17 cellular contexts compared by ENCODE assay signal in the genomic region with DNA sequence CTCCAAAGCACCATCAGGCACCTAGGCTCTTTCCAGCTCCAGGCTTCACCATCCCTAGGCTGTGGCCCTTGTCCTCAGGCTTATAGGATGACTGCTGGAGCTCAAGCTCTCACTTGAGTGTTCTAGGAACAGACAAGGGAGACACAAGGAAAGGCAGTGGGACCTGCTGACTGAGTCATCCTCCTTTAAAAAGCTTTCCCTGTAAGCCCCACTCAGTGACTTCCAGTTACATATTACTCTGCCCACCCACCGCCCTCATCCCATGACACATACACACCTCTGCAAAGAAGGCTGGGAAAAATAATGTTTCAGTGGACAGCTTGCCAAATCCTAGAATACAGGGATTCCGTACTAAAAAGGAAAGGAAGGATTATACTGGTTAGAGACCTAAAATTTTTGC.
DNase-seq lines count a peak whose midpoint lies in the region; ATAC-seq and TF ChIP-seq lines count a peak whose summit lies in the region.
"Had no signal": no experiment of that assay in that cellular context is flagged by ENCODE, and none has a peak within 500 bp of the region (broad histone marks: within the 10 kb centered on the region; RNA-seq: fewer than 3 reads in every experiment).

No MANE protein-coding gene starts in this region.

- peaks cover 6% of the 10 kb centered on the region for H3K27me3 Mint-ChIP-seq in activated T-cell treated with anti-CD3 and anti-CD28 coated beads, Interleukin-2, amount 50 U/mL, for 4 hours (ENCODE audit: low read depth)

- no peaks in the 10 kb centered on the region for H3K9me3 ChIP-seq in PC-3 (ENCODE audit: low read length)

- peak; percentile 91 for ATAC-seq in PC-3
- no peak for ATAC-seq in activated T-cell treated with anti-CD3 and anti-CD28 coated beads, Interleukin-2, amount 50 U/mL, for 4 hours
- ATAC-seq: activated T-cell treated with anti-CD3 and anti-CD28 coated beads, Interleukin-2, amount 50 U/mL, for 72 hours; left lobe of liver had no signal

- H3K4me1 Mint-ChIP-seq in activated T-cell treated with anti-CD3 and anti-CD28 coated beads, Interleukin-2, amount 50 U/mL, for 4 hours (ENCODE audit: low read depth): no peaks in the 10 kb centered on the region

- CTCF ChIA-PET in PC-3 (lab: Charles Lee): no interaction called here

- no TSS peak for BruUV-seq in PC-3 (replicated peaks; lab: Mats Ljungman, UMichigan)

- no peaks in the 10 kb centered on the region for H3K79me2 ChIP-seq in PC-3 (ENCODE audit: low read length)

- no peaks in the 10 kb centered on the region for H3K27me3 ChIP-seq in PC-3 (ENCODE audit: low read length)

- H3K4me3 Mint-ChIP-seq in activated T-cell treated with anti-CD3 and anti-CD28 coated beads, Interleukin-2, amount 50 U/mL, for 4 hours: no peak overlapping the region
- H3K4me3 Mint-ChIP-seq: activated CD4-positive, alpha-beta memory T cell treated with anti-CD3 and anti-CD28 coated beads for 36 hours; activated T-cell treated with anti-CD3 and anti-CD28 coated beads, Interleukin-2, amount 50 U/mL, for 72 hours had no signal

- POLR2A ChIA-PET in PC-3 (lab: Charles Lee; ENCODE audit: unreplicated experiment): interaction anchor here (0.6 kb wide), 1 partner anchor 162 kb away, joined by 4 read pairs; no protein-coding TSS in a partner anchor

- intact Hi-C loops in PC-3 (cut with micrococcal nuclease): loop anchor here (10.0 kb wide), 1 partner anchor 47 kb away; no protein-coding TSS in a partner anchor

- H3K27ac ChIP-seq in PC-3 (ENCODE audit: low read length): peak overlapping the region; percentile 36
- H3K27ac ChIP-seq: SK-N-MC had no signal

- H3K36me3 ChIP-seq in PC-3 (ENCODE audit: low read depth, low read length): no peaks in the 10 kb centered on the region

- peak; percentile 61 for DNase-seq in ELR (ENCODE audit: low read depth)
- DNase-seq in PC-3: peak; percentile 75
- DNase-seq in fibroblast of pulmonary artery (ENCODE audit: low read depth): peak; percentile 20
- DNase-seq in putamen (ENCODE audit: low spot score): peak; percentile 69
- DNase-seq in DMS 273 (lab: John Stamatoyannopoulos, UW; ENCODE audit: unreplicated experiment): no peak
- DNase-seq in NAMALWA (ENCODE audit: low spot score): no peak
- DNase-seq in NK-92 (lab: John Stamatoyannopoulos, UW; ENCODE audit: unreplicated experiment): no peak
- DNase-seq in activated T-cell treated with anti-CD3 and anti-CD28 coated beads, Interleukin-2, amount 50 U/mL, for 4 hours: no peak
- DNase-seq: activated CD4-positive, alpha-beta memory T cell treated with anti-CD3 and anti-CD28 coated beads for 36 hours; activated T-cell treated with anti-CD3 and anti-CD28 coated beads, Interleukin-2, amount 50 U/mL, for 72 hours; cortex of kidney; erythroblast; GF-D8; hippocampal formation; MM.1S had no signal

- H2AFZ ChIP-seq in PC-3 (ENCODE audit: low read length): 0 out of 2 replicates have a peak overlapping the region, but pooled peaks have one; percentile 6

- H4K20me1 ChIP-seq in PC-3 (ENCODE audit: low read length): no peaks in the 10 kb centered on the region

- H3K4me2 ChIP-seq in PC-3 (ENCODE audit: low read length): peak overlapping the region; percentile 51

- H3K4me3 ChIP-seq in PC-3 (ENCODE audit: low read length): 0 out of 2 replicates have a peak overlapping the region, but pooled peaks have one; percentile 3
- H3K4me3 ChIP-seq in fibroblast of pulmonary artery (replicated peaks; ENCODE audit: low read depth, low read length): no peak overlapping the region
- H3K4me3 ChIP-seq: SK-N-MC had no signal

- H3K9me2 ChIP-seq in PC-3 (replicated peaks; ENCODE audit: low read length): no peaks in the 10 kb centered on the region

- H3K9me3 Mint-ChIP-seq in activated T-cell treated with anti-CD3 and anti-CD28 coated beads, Interleukin-2, amount 50 U/mL, for 4 hours: no peaks in the 10 kb centered on the region
- H3K9me3 Mint-ChIP-seq: activated CD4-positive, alpha-beta memory T cell treated with anti-CD3 and anti-CD28 coated beads for 36 hours; activated T-cell treated with anti-CD3 and anti-CD28 coated beads, Interleukin-2, amount 50 U/mL, for 72 hours had no signal

- TF ChIP-seq CTCF in PC-3 (conservative IDR thresholded peaks at IDR 0.05; ENCODE audit: low read depth, low read length) (no peak), fibroblast of pulmonary artery (IDR thresholded peaks at IDR 0.05; ENCODE audit: low read length, missing control alignments) (no peak)

- H3K4me1 ChIP-seq in PC-3 (ENCODE audit: insufficient read depth, low read length): peaks cover 25% of the 10 kb centered on the region

- no peaks in the 10 kb centered on the region for H3F3A ChIP-seq in PC-3 (ENCODE audit: low read length, unreplicated experiment)

- no peaks in the 10 kb centered on the region for H3K36me3 Mint-ChIP-seq in activated T-cell treated with anti-CD3 and anti-CD28 coated beads, Interleukin-2, amount 50 U/mL, for 4 hours (ENCODE audit: insufficient read depth)
- H3K36me3 Mint-ChIP-seq: activated CD4-positive, alpha-beta memory T cell treated with anti-CD3 and anti-CD28 coated beads for 36 hours had no signal

- no peak overlapping the region for H3K9ac ChIP-seq in PC-3 (ENCODE audit: low read length)

Comparison
In these comparisons a context has a peak if more than half of its experiments do, and no peak if none do; other contexts are left out.
1. DNase-seq: peak in ELR (single experiment), PC-3 (single experiment), fibroblast of pulmonary artery (single experiment) and putamen (single experiment); none in DMS 273 (single experiment), NAMALWA (single experiment), NK-92 (single experiment) and activated T-cell treated with anti-CD3 and anti-CD28 coated beads, Interleukin-2, amount 50 U/mL, for 4 hours (single experiment).